ENCODE assay signal across 9 cellular contexts in genomic region chr21:29017639-29018237, GRCh38. TPM values are rescaled to one million over a fixed set of nuclear protein-coding genes. Genes with fewer than 3 reads are reported as not detected.
DNase-seq lines count a peak whose midpoint lies in the region; FAIRE-seq and TF ChIP-seq lines count a peak whose summit lies in the region.
"Had no signal": no experiment of that assay in that cellular context is flagged by ENCODE, and none has a peak within 500 bp of the region (broad histone marks: within the 10 kb centered on the region; RNA-seq: fewer than 3 reads in every experiment).

No MANE protein-coding gene starts in this region.

- peaks cover 0 to 2% (median 0%) of the 10 kb centered on the region in 7 donors for H3K9me3 Mint-ChIP-seq in CD14-positive monocyte

- H3K27ac ChIP-seq in HUES48 (ENCODE audit: low read depth, low read length) (no peak overlapping the region), adrenal gland (peak overlapping the region in 4 of 5 donors; percentile 28 to 85 (median 58)), muscle layer of colon (ENCODE audit: low read depth, low read length) (no peak overlapping the region), esophagus squamous epithelium (peak overlapping the region in 2 of 4 donors; percentile 87 to 90)

- no peaks in the 10 kb centered on the region for H3K27me3 ChIP-seq in HUES48 (ENCODE audit: control insufficient read depth, insufficient read depth, low read length)
- H3K27me3 ChIP-seq in adrenal gland, result no peaks in the 10 kb centered on the region
- H3K27me3 ChIP-seq in muscle layer of colon (ENCODE audit: control insufficient read depth in 1 of 2, insufficient read depth in 2 of 2, low read length in 2 of 2), result no peaks in the 10 kb centered on the region
- H3K27me3 ChIP-seq in esophagus squamous epithelium, result no peaks in the 10 kb centered on the region

- 61 to 72% (median 65%) methylated on average over 6 of the region's 6 CpGs for WGBS in adrenal gland, 4 donors
- WGBS in esophagus squamous epithelium, 2 donors, result 64 to 80% methylated on average over 6 of the region's 6 CpGs

- TF ChIP-seq CTCF in CD14-positive monocyte (IDR thresholded peaks at IDR 0.05), result no peak
- TF ChIP-seq CTCF in adrenal gland (IDR thresholded peaks at IDR 0.05), result no peak
- no peak for TF ChIP-seq CTCF in esophagus squamous epithelium (IDR thresholded peaks at IDR 0.05)
- TF ChIP-seq CTCF in D721Med (IDR thresholded peaks at IDR 0.05; ENCODE audit: insufficient read depth, missing control alignments), result no peak

- FAIRE-seq in D721Med (lab: Jason Lieb, UNC), result no peak

- DNase-seq in CD14-positive monocyte (ENCODE audit: low spot score) (no peak), adrenal gland (no peak), HCEC 1CT (no peak), esophagus squamous epithelium (lab: John Stamatoyannopoulos, UW) (no peak), NCI-H524 (lab: John Stamatoyannopoulos, UW) (no peak), D721Med (ENCODE audit: insufficient read length, low spot score) (no peak)
- DNase-seq: NCI-H1930 had no signal

- intact Hi-C loops in CD14-positive monocyte (cut with micrococcal nuclease), result no loop called here
- intact Hi-C loops in adrenal gland (cut with DNase I), result no loop called here
- intact Hi-C loops in esophagus squamous epithelium (cut with DNase I), result no loop called here

- H3K4me1 ChIP-seq in HUES48 (ENCODE audit: control insufficient read depth, insufficient read depth, low read length) (no peaks in the 10 kb centered on the region), adrenal gland (replicated peaks in 1 of 2) (peaks cover 7 to 14% of the 10 kb centered on the region in 2 donors), muscle layer of colon (ENCODE audit: insufficient read depth, low read length) (peaks cover 17% of the 10 kb centered on the region), esophagus squamous epithelium (peaks cover 4 to 25% (median 14%) of the 10 kb centered on the region in 3 donors)

- H3K36me3 ChIP-seq in HUES48 (ENCODE audit: control insufficient read depth, insufficient read depth, low read length) (no peaks in the 10 kb centered on the region), adrenal gland (replicated peaks in 1 of 2) (no peaks in the 10 kb centered on the region), muscle layer of colon (ENCODE audit: insufficient read depth, low read length) (no peaks in the 10 kb centered on the region), esophagus squamous epithelium (no peaks in the 10 kb centered on the region)

- H3K9ac ChIP-seq in HUES48 (ENCODE audit: low read depth, low read length), result no peak overlapping the region
- peak overlapping the region; percentile 8 for H3K9ac ChIP-seq in muscle layer of colon (ENCODE audit: low read length)

- no peaks in the 10 kb centered on the region for H3K27me3 Mint-ChIP-seq in CD14-positive monocyte (ENCODE audit: low read depth in 3 of 3)

- no peaks in the 10 kb centered on the region for H3K36me3 Mint-ChIP-seq in CD14-positive monocyte

- H3K4me3 Mint-ChIP-seq in CD14-positive monocyte, result peak overlapping the region; percentile 86 to 93

- H3K4me1 Mint-ChIP-seq in CD14-positive monocyte, result peaks cover 24% of the 10 kb centered on the region

- peak overlapping the region; percentile 70 to 95 (median 83) for H3K27ac Mint-ChIP-seq in CD14-positive monocyte

- TF ChIP-seq POLR2A in adrenal gland (IDR thresholded peaks at IDR 0.05) (no peak), esophagus squamous epithelium (IDR thresholded peaks at IDR 0.05) (no peak)

- H3K9me3 ChIP-seq in HUES48 (ENCODE audit: control insufficient read depth, insufficient read depth, low read length), result no peaks in the 10 kb centered on the region
- H3K9me3 ChIP-seq in adrenal gland (replicated peaks in 1 of 3), result no peaks in the 10 kb centered on the region
- no peaks in the 10 kb centered on the region for H3K9me3 ChIP-seq in muscle layer of colon (ENCODE audit: low read length)
- no peaks in the 10 kb centered on the region for H3K9me3 ChIP-seq in esophagus squamous epithelium

- H3K4me3 ChIP-seq in HUES48 (ENCODE audit: low read depth, low read length) (0 out of 2 replicates have a peak overlapping the region, but pooled peaks have one; percentile 80), adrenal gland (peak overlapping the region in 1 of 4 donors; percentile 76), muscle layer of colon (ENCODE audit: low read depth in 1 of 2, low read length in 2 of 2) (peak overlapping the region in 1 of 2 donors; percentile 94), esophagus squamous epithelium (peak overlapping the region in 2 of 4 donors; percentile 88 to 92)

RNA-seq across cellular contexts. Expression of gene RWDD2B, which starts 1.4 kb away (rescaled TPM):
- polyA plus RNA-seq in CD14-positive monocyte (1 to 10 TPM; 4.7 to 5.2 TPM), adrenal gland (10 to 100 TPM; 16.2 to 50.6 (median 20.0) TPM)
- total RNA-seq in adrenal gland (10 to 100 TPM; 11.7 to 28.1 (median 25.1) TPM), esophagus squamous epithelium (10 to 100 TPM in 2 of 4 donors, 1 to 10 TPM in 2; 5.8 to 12.6 (median 9.0) TPM)

RNA-seq across cellular contexts. Expression of gene USP16, which starts 6.7 kb away (rescaled TPM):
- polyA plus RNA-seq in CD14-positive monocyte, result 10 to 100 TPM; 11.6 to 23.6 TPM
- 10 to 100 TPM; 13.2 to 41.3 (median 33.8) TPM for total RNA-seq in adrenal gland
- polyA plus RNA-seq in adrenal gland, result 10 to 100 TPM; 20.9 to 69.6 (median 24.5) TPM
- total RNA-seq in esophagus squamous epithelium, result 10 to 100 TPM; 14.9 to 44.3 (median 27.9) TPM

RNA-seq across cellular contexts. Expression of gene LTN1, which starts 25.1 kb away (rescaled TPM):
- polyA plus RNA-seq in CD14-positive monocyte (10 to 100 TPM; 11.7 to 14.0 TPM), adrenal gland (10 to 100 TPM in 1 of 3 donors, 1 to 10 TPM in 2; 3.6 to 18.5 (median 4.6) TPM)
- total RNA-seq in adrenal gland (10 to 100 TPM; 12.8 to 31.2 (median 23.6) TPM), esophagus squamous epithelium (10 to 100 TPM; 10.3 to 24.9 (median 22.2) TPM)

RNA-seq across cellular contexts. Expression of gene CCT8, which starts 55.7 kb away (rescaled TPM):
- polyA plus RNA-seq in CD14-positive monocyte (100 to 1,000 TPM; 169 to 173 TPM), adrenal gland (100 to 1,000 TPM; 108 to 382 (median 210) TPM)
- total RNA-seq in adrenal gland (100 to 1,000 TPM; 136 to 225 (median 154) TPM), esophagus squamous epithelium (100 to 1,000 TPM in 3 of 4 donors, 10 to 100 TPM in 1; 69.5 to 170 (median 133) TPM)

Comparison
In these comparisons a context has a peak if more than half of its experiments do, and no peak if none do; other contexts are left out.
1. H3K27ac ChIP-seq: peak in adrenal gland (4 of 5); none in HUES48 (single experiment) and muscle layer of colon (single experiment).